In genomic region chr2:128422571-128422970, GRCh38 we compare ENCODE assay signal across 11 cellular contexts.
DNase-seq lines count a peak whose midpoint lies in the region; TF ChIP-seq lines count a peak whose summit lies in the region.
"Had no signal": no experiment of that assay in that cellular context is flagged by ENCODE, and none has a peak within 500 bp of the region (broad histone marks: within the 10 kb centered on the region; RNA-seq: fewer than 3 reads in every experiment).

No MANE protein-coding gene starts in this region.

- no peak overlapping the region for H3K4me3 Mint-ChIP-seq in activated naive CD4-positive, alpha-beta T cell treated with anti-CD3 and anti-CD28 coated beads for 36 hours

- H3K9me3 ChIP-seq in ascending aorta = no peaks in the 10 kb centered on the region
- peaks cover 0 to 5% (median 4%) of the 10 kb centered on the region in 3 donors for H3K9me3 ChIP-seq in tibial artery

- H3K4me1 ChIP-seq in ascending aorta (peaks cover 5 to 35% of the 10 kb centered on the region in 2 donors), tibial artery (peaks cover 0 to 43% (median 16%) of the 10 kb centered on the region in 4 donors)

- intact Hi-C loops in ascending aorta (cut with DNase I) (loop anchor here (2.0 to 5.0 kb wide), 2 partner anchors 44 to 60 kb away; no protein-coding TSS in a partner anchor), tibial artery (cut with DNase I; ENCODE audit: low total_unique reads) (loop anchor here (5.0 kb wide), 1 partner anchor 100 kb away; no protein-coding TSS in a partner anchor)
- intact Hi-C loops in activated naive CD4-positive, alpha-beta T cell treated with anti-CD3 and anti-CD28 coated beads for 36 hours (cut with micrococcal nuclease) = no loop called here

- H3K9me3 Mint-ChIP-seq in activated naive CD4-positive, alpha-beta T cell treated with anti-CD3 and anti-CD28 coated beads for 36 hours = peaks cover 6% of the 10 kb centered on the region

- H3K27ac ChIP-seq in ascending aorta (peak overlapping the region; percentile 88 to 89), tibial artery (peak overlapping the region; percentile 62 to 83)

- no peaks in the 10 kb centered on the region for H3K36me3 Mint-ChIP-seq in activated naive CD4-positive, alpha-beta T cell treated with anti-CD3 and anti-CD28 coated beads for 36 hours (ENCODE audit: low read depth)

- H3K4me1 Mint-ChIP-seq in activated naive CD4-positive, alpha-beta T cell treated with anti-CD3 and anti-CD28 coated beads for 36 hours (ENCODE audit: low read depth) = no peaks in the 10 kb centered on the region

- no peak overlapping the region for H3K27ac Mint-ChIP-seq in activated naive CD4-positive, alpha-beta T cell treated with anti-CD3 and anti-CD28 coated beads for 36 hours

- no peaks in the 10 kb centered on the region for H3K36me3 ChIP-seq in ascending aorta
- H3K36me3 ChIP-seq in tibial artery = no peaks in the 10 kb centered on the region

- no peaks in the 10 kb centered on the region for H3K27me3 Mint-ChIP-seq in activated naive CD4-positive, alpha-beta T cell treated with anti-CD3 and anti-CD28 coated beads for 36 hours (ENCODE audit: low read depth)

- CTCF ChIA-PET in activated naive CD4-positive, alpha-beta T cell treated with anti-CD3 and anti-CD28 coated beads for 36 hours (lab: Charles Lee) = no interaction called here

- peak overlapping the region in 1 of 2 donors; percentile 8 for H3K4me3 ChIP-seq in ascending aorta
- no peak overlapping the region for H3K4me3 ChIP-seq in fibroblast of villous mesenchyme (ENCODE audit: low read depth, low read length)
- H3K4me3 ChIP-seq in tibial artery = no peak overlapping the region
- H3K4me3 ChIP-seq: smooth muscle cell had no signal

- DNase-seq in HCEC 1CT (peak; percentile 70), ascending aorta (ENCODE audit: low spot score in 2 of 2) (peak in 1 of 2 donors; percentile 79), fibroblast of villous mesenchyme (ENCODE audit: low read depth) (peak; percentile 62), tibial artery (peak in 1 of 2 donors; percentile 80), UCSD-AML1 (lab: John Stamatoyannopoulos, UW; ENCODE audit: unreplicated experiment) (no peak), HT-29 (ENCODE audit: low spot score) (no peak)
- no peak for DNase-seq in activated naive CD4-positive, alpha-beta T cell treated with anti-CD3 and anti-CD28 coated beads for 36 hours
- DNase-seq: activated CD4-positive, alpha-beta T cell treated with anti-CD3 and anti-CD28 coated beads, Interleukin-2, amount 50 U/mL, for 1 hour; activated naive CD4-positive, alpha-beta T cell treated with Interleukin-2 at 50 U/mL for 16 hours; DMS153 had no signal

- no peak for TF ChIP-seq CTCF in ascending aorta (IDR thresholded peaks at IDR 0.05)
- no peak for TF ChIP-seq CTCF in fibroblast of villous mesenchyme (IDR thresholded peaks at IDR 0.05; ENCODE audit: insufficient read depth, low read depth, low read length)
- no peak for TF ChIP-seq CTCF in tibial artery (IDR thresholded peaks at IDR 0.05)

- H3K27me3 ChIP-seq in ascending aorta (no peaks in the 10 kb centered on the region), tibial artery (no peaks in the 10 kb centered on the region)

Comparison
In these comparisons a context has a peak if more than half of its experiments do, and no peak if none do; other contexts are left out.
1. DNase-seq: peak in HCEC 1CT (single experiment) and fibroblast of villous mesenchyme (single experiment); none in activated naive CD4-positive, alpha-beta T cell treated with anti-CD3 and anti-CD28 coated beads for 36 hours (single experiment), UCSD-AML1 (single experiment) and HT-29 (single experiment).